ENCODE assay signal across 18 cellular contexts in the genomic region with DNA sequence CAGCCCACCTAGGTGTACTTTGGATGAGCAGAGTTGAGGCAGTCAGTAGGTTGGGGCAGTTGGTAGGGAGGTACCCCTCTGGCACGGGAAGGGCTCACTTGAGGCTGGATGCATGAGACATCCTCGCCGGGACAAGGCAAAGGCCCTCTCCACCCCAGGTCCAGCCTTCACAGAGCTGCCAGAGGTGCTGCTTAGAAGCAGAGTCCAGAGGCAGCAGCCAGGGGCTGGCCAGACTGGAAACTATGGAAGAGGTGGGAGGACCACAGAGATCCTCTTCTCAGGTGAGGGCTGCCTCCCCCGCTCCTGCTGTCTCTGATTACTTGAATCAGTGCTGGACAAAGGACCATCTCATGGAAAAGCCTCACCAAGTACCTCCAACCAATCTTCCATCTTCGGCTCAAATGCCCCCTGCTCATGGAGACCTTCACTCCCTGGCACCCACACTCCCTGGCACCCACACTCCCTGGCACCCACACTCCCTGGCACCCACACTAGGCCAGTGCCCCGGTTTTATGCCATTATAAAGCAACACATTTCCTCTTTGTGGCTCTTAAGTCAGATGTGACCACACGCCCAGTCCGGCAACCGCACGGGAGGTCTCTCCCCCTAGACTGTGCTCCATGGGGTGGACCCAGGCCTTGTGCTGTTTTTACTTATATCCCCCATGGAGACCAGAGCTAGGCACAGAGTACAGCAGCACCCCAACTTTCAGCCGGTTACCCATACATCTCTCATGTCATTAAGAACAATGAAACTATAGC.
DNase-seq lines count a peak whose midpoint lies in the region; ATAC-seq, FAIRE-seq and TF ChIP-seq lines count a peak whose summit lies in the region.
"Had no signal": no experiment of that assay in that cellular context is flagged by ENCODE, and none has a peak within 500 bp of the region (broad histone marks: within the 10 kb centered on the region; RNA-seq: fewer than 3 reads in every experiment).

No MANE protein-coding gene starts in this region.

- TF ChIP-seq CTCF in heart left ventricle (IDR thresholded peaks at IDR 0.05) (no peak), endothelial cell (IDR thresholded peaks at IDR 0.05; ENCODE audit: unreplicated experiment) (no peak), lower lobe of right lung (IDR thresholded peaks at IDR 0.05) (no peak)

- 71 to 79% (median 73%) methylated on average over 10 to 11 of the region's 11 CpGs for WGBS in heart left ventricle, 4 donors

- no peak for FAIRE-seq in GM12891 (lab: Jason Lieb, UNC)
- FAIRE-seq: GM12878, RCC 7860 had no signal

- H3K4me3 Mint-ChIP-seq in endothelial cell (ENCODE audit: unreplicated experiment) = peak overlapping the region; percentile 47
- H3K4me3 Mint-ChIP-seq: CD4-positive, CD25-positive, alpha-beta regulatory T cell had no signal

- H3K27me3 ChIP-seq in heart left ventricle = peaks cover 0 to 48% (median 9%) of the 10 kb centered on the region in 9 donors
- H3K27me3 ChIP-seq in lower lobe of right lung (ENCODE audit: low read depth) = peaks cover 36% of the 10 kb centered on the region

- ATAC-seq in heart left ventricle (no peak), lower lobe of right lung (no peak), GM19452 (IDR thresholded peaks at IDR 0.05; ENCODE audit: unreplicated experiment) (no peak)

- intact Hi-C loops in heart left ventricle (cut with DNase I) (no loop called here), cardiac septum (cut with DNase I) (no loop called here), lower lobe of right lung (cut with DNase I) (no loop called here)

- no peaks in the 10 kb centered on the region for H3K36me3 Mint-ChIP-seq in endothelial cell (ENCODE audit: low read depth, unreplicated experiment)
- H3K36me3 Mint-ChIP-seq: CD4-positive, CD25-positive, alpha-beta regulatory T cell had no signal

- H3K27ac ChIP-seq in heart left ventricle (no peak overlapping the region), lower lobe of right lung (no peak overlapping the region)
- H3K27ac ChIP-seq: GM23248, HL-60 had no signal

- H3K4me3 ChIP-seq in heart left ventricle (no peak overlapping the region), lower lobe of right lung (no peak overlapping the region)
- H3K4me3 ChIP-seq: GM12878, GM23248 had no signal

- DNase-seq in heart left ventricle = peak in 3 of 5 donors; percentile 10 to 22 (median 11)
- DNase-seq in cardiac septum (ENCODE audit: low spot score) = no peak
- no peak for DNase-seq in endothelial cell (ENCODE audit: low spot score)
- DNase-seq in lower lobe of right lung = peak; percentile 20
- no peak for DNase-seq in amygdala (lab: John Stamatoyannopoulos, UW)
- DNase-seq in GM12891 (ENCODE audit: insufficient read length, low spot score) = no peak
- DNase-seq: CD4-positive, CD25-positive, alpha-beta regulatory T cell; MM.1S; NCI-H1048; NCI-H1417 treated with DMSO at 0.1 percent for 48 hours; NCI-H187; NCI-H446 treated with DMSO at 0.1 percent for 48 hours; NCI-H526 treated with DMSO at 0.1 percent for 48 hours had no signal

- peaks cover 0 to 13% (median 2%) of the 10 kb centered on the region in 12 donors for H3K9me3 ChIP-seq in heart left ventricle
- peaks cover 6% of the 10 kb centered on the region for H3K9me3 ChIP-seq in lower lobe of right lung

- H3K36me3 ChIP-seq in heart left ventricle (no peaks in the 10 kb centered on the region), lower lobe of right lung (no peaks in the 10 kb centered on the region)

- TF ChIP-seq POLR2A in heart left ventricle (IDR thresholded peaks at IDR 0.05) = no peak
- no peak for TF ChIP-seq POLR2A in GM12891 (IDR thresholded peaks at IDR 0.05; ENCODE audit: low read depth, low read length)

- H3K4me1 ChIP-seq in heart left ventricle = no peaks in the 10 kb centered on the region
- H3K4me1 ChIP-seq in lower lobe of right lung = no peaks in the 10 kb centered on the region

- no peaks in the 10 kb centered on the region for H3K9me3 Mint-ChIP-seq in endothelial cell (ENCODE audit: unreplicated experiment)

- H3K27ac Mint-ChIP-seq in endothelial cell (ENCODE audit: unreplicated experiment) = no peak overlapping the region
- H3K27ac Mint-ChIP-seq: CD4-positive, CD25-positive, alpha-beta regulatory T cell had no signal

- peaks cover 18% of the 10 kb centered on the region for H3K27me3 Mint-ChIP-seq in endothelial cell (ENCODE audit: unreplicated experiment)

- no peaks in the 10 kb centered on the region for H3K4me1 Mint-ChIP-seq in endothelial cell (ENCODE audit: unreplicated experiment)
- H3K4me1 Mint-ChIP-seq: CD4-positive, CD25-positive, alpha-beta regulatory T cell had no signal

TF ChIP-seq in GM12891, 5 proteins besides CTCF, POLR2A, EP300 and RAD21:
- no peak for TF ChIP-seq POU2F2 (IDR thresholded peaks at IDR 0.05; ENCODE audit: low read depth, low read length)
- TF ChIP-seq TAF1 (IDR thresholded peaks at IDR 0.05; ENCODE audit: low read depth, low read length) = no peak
- TF ChIP-seq POLR2AphosphoS5 (IDR thresholded peaks at IDR 0.05; ENCODE audit: low read depth, low read length) = no peak
- TF ChIP-seq PAX5 (IDR thresholded peaks at IDR 0.05; ENCODE audit: insufficient read depth, low read length, severe bottlenecking) = no peak
- TF ChIP-seq SPI1 (IDR thresholded peaks at IDR 0.05; ENCODE audit: low read depth, low read length) = no peak

Comparison
In these comparisons a context has a peak if more than half of its experiments do, and no peak if none do; other contexts are left out.
1. DNase-seq: peak in heart left ventricle (3 of 5) and lower lobe of right lung (single experiment); none in cardiac septum (single experiment), endothelial cell (single experiment), amygdala (0 of 56) and GM12891 (single experiment).